Comparison of ENCODE assay signal across 30 cellular contexts in the genomic region with DNA sequence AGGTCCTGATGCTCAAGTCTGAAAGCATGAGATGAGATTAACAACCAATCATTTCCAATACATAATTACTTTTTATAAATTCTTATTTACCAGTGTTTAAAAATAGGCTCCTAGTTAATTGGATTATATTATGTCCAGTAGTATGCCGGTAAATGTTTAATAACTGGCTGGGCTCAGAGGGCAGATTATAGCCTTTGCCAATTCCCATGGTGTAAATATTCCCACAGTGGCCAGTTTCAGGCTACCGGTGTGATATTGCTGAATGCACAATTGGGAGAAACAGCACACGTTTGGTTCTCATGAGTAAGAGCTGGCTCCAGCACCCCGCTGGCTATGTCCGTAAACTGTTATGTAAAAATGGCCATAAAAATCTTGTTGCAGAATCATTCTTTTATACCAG.
"Had no signal": no experiment of that assay in that cellular context is flagged by ENCODE, and none has a peak within 500 bp of the region (broad histone marks: within the 10 kb centered on the region; RNA-seq: fewer than 3 reads in every experiment).

No MANE protein-coding gene starts in this region.

- H3K36me3 ChIP-seq: brain microvascular endothelial cell, breast epithelium had no signal

- H3K4me1 ChIP-seq: breast epithelium had no signal

- H3K9me3 ChIP-seq: adrenal gland, ascending aorta, body of pancreas, breast epithelium had no signal

- ATAC-seq: activated naive CD4-positive, alpha-beta T cell treated with anti-CD3 and anti-CD28 coated beads, Interleukin-2, amount 50 U/mL, for 72 hours; activated naive CD8-positive, alpha-beta T cell treated with anti-CD3 and anti-CD28 coated beads, Interleukin-2, amount 50 U/mL, for 24 hours; activated T-cell treated with anti-CD3 and anti-CD28 coated beads, Interleukin-2, amount 50 U/mL, for 4 hours; activated T-cell treated with anti-CD3 and anti-CD28 coated beads, Interleukin-2, amount 50 U/mL, for 72 hours; activated T-helper 17 cell treated with anti-CD3 and anti-CD28 coated beads, Interleukin-2, amount 50 U/mL, for 72 hours; body of pancreas had no signal

- H3K4me3 ChIP-seq: adrenal gland, ascending aorta, body of pancreas, breast epithelium, cardiac muscle cell had no signal

- DNase-seq: activated effector memory CD4-positive, alpha-beta T cell treated with anti-CD3 and anti-CD28 coated beads, Interleukin-2, amount 50 U/mL, for 16 hours; activated effector memory CD4-positive, alpha-beta T cell treated with Interleukin-2 at 50 U/mL for 16 hours; activated gamma-delta T cell; activated gamma-delta T cell treated with Interleukin-2 at 50 U/mL for 16 hours; activated naive CD4-positive, alpha-beta T cell; activated naive CD4-positive, alpha-beta T cell treated with anti-CD3 and anti-CD28 coated beads for 36 hours; activated naive CD4-positive, alpha-beta T cell treated with anti-CD3 and anti-CD28 coated beads, Interleukin-2, amount 10 ng/mL, durations not matched to agents 7 days and 5 days; activated naive CD4-positive, alpha-beta T cell treated with anti-CD3 and anti-CD28 coated beads, Interleukin-2, amount 50 U/mL, for 16 hours; activated naive CD4-positive, alpha-beta T cell treated with Interleukin-2 at 50 U/mL for 16 hours; activated naive CD8-positive, alpha-beta T cell treated with anti-CD3 and anti-CD28 coated beads for 36 hours; activated naive CD8-positive, alpha-beta T cell treated with anti-CD3 and anti-CD28 coated beads, Interleukin-2, amount 10 ng/mL, durations not matched to agents 7 days and 5 days; activated naive CD8-positive, alpha-beta T cell treated with anti-CD3 and anti-CD28 coated beads, Interleukin-2, amount 50 U/mL, for 24 hours; activated T-cell treated with anti-CD3 and anti-CD28 coated beads, Interleukin-2, amount 50 U/mL, for 24 hours; activated T-cell treated with anti-CD3 and anti-CD28 coated beads, Interleukin-2, amount 50 U/mL, for 4 hours; activated T-cell treated with anti-CD3 and anti-CD28 coated beads, Interleukin-2, amount 50 U/mL, for 48 hours; activated T-cell treated with anti-CD3 and anti-CD28 coated beads, Interleukin-2, amount 50 U/mL, for 72 hours; adrenal gland; amniotic stem cell; anterior cingulate cortex; aorta; body of pancreas; brain microvascular endothelial cell; caudate nucleus; central memory CD4-positive, alpha-beta T cell; cerebellar nuclear complex had no signal

- H3K27ac ChIP-seq: adrenal gland, ascending aorta, body of pancreas, brain microvascular endothelial cell, breast epithelium, cardiac muscle cell had no signal
